ENCODE assay signal across 1 cellular context in genomic region chr15:67884514-67885225, GRCh38.
TF ChIP-seq lines count a peak whose summit lies in the region.

No MANE protein-coding gene starts in this region.

TF ChIP-seq in HepG2, 621 proteins besides CTCF, POLR2A, EP300 and RAD21 (continued from another document and continues in another):
- no peak for TF ChIP-seq ZHX2 (IDR thresholded peaks at IDR 0.05; ENCODE audit: low read depth)
- TF ChIP-seq ZHX2 (CRISPR knock-in tag; IDR thresholded peaks at IDR 0.05; ENCODE audit: borderline replicate concordance) = no peak
- peak; percentile 89 for TF ChIP-seq ZNF747 (CRISPR knock-in tag; IDR thresholded peaks at IDR 0.05; ENCODE audit: borderline replicate concordance)
- 0 out of 2 replicates have a peak, but pooled peaks have one; percentile 29 for TF ChIP-seq ELF3 (CRISPR knock-in tag; IDR thresholded peaks at IDR 0.05)
- peak; percentile 54; the same call in 1 of the 2 replicates for TF ChIP-seq FOSL2 (CRISPR knock-in tag; IDR thresholded peaks at IDR 0.05)
- TF ChIP-seq AKAP8 (CRISPR knock-in tag; IDR thresholded peaks at IDR 0.05) = 0 out of 2 replicates have a peak, but pooled peaks have one; percentile 52
- peak; percentile 96 for TF ChIP-seq HNF4G (IDR thresholded peaks at IDR 0.05; ENCODE audit: borderline replicate concordance, low read depth, low read length)
- TF ChIP-seq HNF4G (CRISPR knock-in tag; IDR thresholded peaks at IDR 0.05; ENCODE audit: borderline replicate concordance, low read depth) = peak; percentile 96
- TF ChIP-seq PPARG (CRISPR knock-in tag; conservative IDR thresholded peaks at IDR 0.05) = 0 out of 2 replicates have a peak, but pooled peaks have one; percentile 33
- 0 out of 2 replicates have a peak, but pooled peaks have one; percentile 50 for TF ChIP-seq NFKBIZ (CRISPR knock-in tag; IDR thresholded peaks at IDR 0.05)
- TF ChIP-seq ZBTB44 (CRISPR knock-in tag; IDR thresholded peaks at IDR 0.05) = no peak
- TF ChIP-seq ZNF772 (CRISPR knock-in tag; IDR thresholded peaks at IDR 0.05) = 0 out of 2 replicates have a peak, but pooled peaks have one; percentile 70
- TF ChIP-seq CBFB (CRISPR knock-in tag; IDR thresholded peaks at IDR 0.05) = peak; percentile 82
- TF ChIP-seq RARG (CRISPR knock-in tag; IDR thresholded peaks at IDR 0.05; ENCODE audit: low read depth) = no peak
- TF ChIP-seq MED8 (CRISPR knock-in tag; IDR thresholded peaks at IDR 0.05; ENCODE audit: insufficient replicate concordance) = peak; percentile 40
- peak; percentile 50; the same call in 1 of the 2 replicates for TF ChIP-seq ZNF224 (CRISPR knock-in tag; IDR thresholded peaks at IDR 0.05)
- peak; percentile 87 for TF ChIP-seq ZFP91 (CRISPR knock-in tag; IDR thresholded peaks at IDR 0.05; ENCODE audit: borderline replicate concordance)
- 0 out of 2 replicates have a peak, but pooled peaks have one; percentile 47 for TF ChIP-seq IRX3 (CRISPR knock-in tag; IDR thresholded peaks at IDR 0.05; ENCODE audit: borderline replicate concordance, low read depth)
- peak; percentile 98 for TF ChIP-seq MTA1 (CRISPR knock-in tag; IDR thresholded peaks at IDR 0.05; ENCODE audit: borderline replicate concordance)
- TF ChIP-seq UBTF (CRISPR knock-in tag; IDR thresholded peaks at IDR 0.05) = peak; percentile 92; the same call in 1 of the 2 replicates
- TF ChIP-seq RXRB (CRISPR knock-in tag; IDR thresholded peaks at IDR 0.05; ENCODE audit: borderline replicate concordance) = peak; percentile 44; the same call in 1 of the 2 replicates
- TF ChIP-seq ARNTL (CRISPR knock-in tag; IDR thresholded peaks at IDR 0.05) = peak; percentile 86
- TF ChIP-seq AHDC1 (CRISPR knock-in tag; IDR thresholded peaks at IDR 0.05; ENCODE audit: borderline replicate concordance) = peak; percentile 80
- TF ChIP-seq THAP11 (CRISPR knock-in tag; IDR thresholded peaks at IDR 0.05) = peak; percentile 59
- peak in 1 of 2 experiments; percentile 81; a peak in 2 of 4 replicates for TF ChIP-seq KLF16 (CRISPR knock-in tag; IDR thresholded peaks at IDR 0.05)
- peak; percentile 60; the same call in 1 of the 2 replicates for TF ChIP-seq CEBPB (IDR thresholded peaks at IDR 0.05; ENCODE audit: borderline replicate concordance, low read depth, low read length)
- TF ChIP-seq ZNF138 (CRISPR knock-in tag; IDR thresholded peaks at IDR 0.05; ENCODE audit: low read depth) = no peak
- TF ChIP-seq KDM6A (CRISPR knock-in tag; IDR thresholded peaks at IDR 0.05; ENCODE audit: low read depth) = peak; percentile 86
- 0 out of 2 replicates have a peak, but pooled peaks have one; percentile 68 for TF ChIP-seq ZNF33A (CRISPR knock-in tag; IDR thresholded peaks at IDR 0.05; ENCODE audit: borderline replicate concordance)
- peak; percentile 79; the same call in 1 of the 2 replicates for TF ChIP-seq ISL2 (CRISPR knock-in tag; IDR thresholded peaks at IDR 0.05)
- no peak for TF ChIP-seq ZNF619 (CRISPR knock-in tag; IDR thresholded peaks at IDR 0.05)
- peak; percentile 21; the same call in 1 of the 2 replicates for TF ChIP-seq ZNF451 (CRISPR knock-in tag; IDR thresholded peaks at IDR 0.05)
- TF ChIP-seq KLF13 (CRISPR knock-in tag; IDR thresholded peaks at IDR 0.05) = no peak
- TF ChIP-seq ZNF275 (CRISPR knock-in tag; IDR thresholded peaks at IDR 0.05; ENCODE audit: borderline replicate concordance) = 0 out of 2 replicates have a peak, but pooled peaks have one; percentile 25
- TF ChIP-seq DRAP1 (CRISPR knock-in tag; IDR thresholded peaks at IDR 0.05) = peak; percentile 58; the same call in 1 of the 2 replicates
- peak; percentile 80 for TF ChIP-seq ZBTB7B (CRISPR knock-in tag; IDR thresholded peaks at IDR 0.05)
- TF ChIP-seq ATF2 (CRISPR knock-in tag; IDR thresholded peaks at IDR 0.05) = peak; percentile 65
- TF ChIP-seq KMT2B (CRISPR knock-in tag; IDR thresholded peaks at IDR 0.05) = peak; percentile 64
- TF ChIP-seq ZMYM4 (CRISPR knock-in tag; IDR thresholded peaks at IDR 0.05) = peak; percentile 94
- peak; percentile 70; the same call in 1 of the 2 replicates for TF ChIP-seq ZSCAN25 (CRISPR knock-in tag; IDR thresholded peaks at IDR 0.05)
